Comparison of ENCODE assay signal across 15 cellular contexts in the genomic region with DNA sequence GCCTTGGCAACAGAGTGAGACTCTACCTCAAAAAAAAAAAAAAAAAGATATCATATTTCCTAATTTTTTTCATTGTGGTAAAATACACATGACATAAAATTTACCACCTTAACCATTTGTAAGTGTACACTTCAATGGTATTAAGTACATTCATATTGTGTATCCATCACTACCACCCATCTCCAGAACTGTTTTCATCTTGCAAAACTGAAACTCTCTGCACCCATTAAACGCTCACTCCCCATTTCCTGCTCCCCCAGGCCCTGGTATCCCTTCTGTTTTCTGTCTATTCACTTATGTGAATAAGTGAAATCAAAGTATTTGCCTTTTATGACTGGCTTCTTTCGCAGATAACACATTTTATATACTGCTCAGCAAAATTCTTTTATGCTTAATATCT. TPM values are rescaled to one million over a fixed set of nuclear protein-coding genes. Genes with fewer than 3 reads are reported as not detected.
DNase-seq lines count a peak whose midpoint lies in the region; ATAC-seq and TF ChIP-seq lines count a peak whose summit lies in the region.
"Had no signal": no experiment of that assay in that cellular context is flagged by ENCODE, and none has a peak within 500 bp of the region (broad histone marks: within the 10 kb centered on the region; RNA-seq: fewer than 3 reads in every experiment).

No MANE protein-coding gene starts in this region.

- 51% methylated on average over 2 of the region's 2 CpGs for WGBS in right lobe of liver (ENCODE audit: insufficient coverage, low coverage, low lambda C conversion rate, missing lambda C conversion rate)

- no peak overlapping the region for H3K4me3 ChIP-seq in right lobe of liver
- H3K4me3 ChIP-seq: K562, SK-N-MC, stomach had no signal

- peaks cover 0 to 13% (median 6%) of the 10 kb centered on the region in 4 donors for H3K4me1 ChIP-seq in right lobe of liver

- H3K27me3 Mint-ChIP-seq in activated T-cell treated with anti-CD3 and anti-CD28 coated beads, Interleukin-2, amount 50 U/mL, for 4 hours (ENCODE audit: low read depth) = no peaks in the 10 kb centered on the region
- H3K27me3 Mint-ChIP-seq in T-helper 17 cell = no peaks in the 10 kb centered on the region
- H3K27me3 Mint-ChIP-seq in central memory CD8-positive, alpha-beta T cell = no peaks in the 10 kb centered on the region
- H3K27me3 Mint-ChIP-seq in HFFc6 (ENCODE audit: insufficient read depth) = no peaks in the 10 kb centered on the region; the same call in none of the 2 replicates

- peaks cover 68% of the 10 kb centered on the region for H3K4me1 Mint-ChIP-seq in activated T-cell treated with anti-CD3 and anti-CD28 coated beads, Interleukin-2, amount 50 U/mL, for 4 hours (ENCODE audit: low read depth)
- H3K4me1 Mint-ChIP-seq in T-helper 17 cell (peaks cover 46% of the 10 kb centered on the region), HFFc6 (ENCODE audit: low read depth) (peaks cover 30% of the 10 kb centered on the region)
- peaks cover 55% of the 10 kb centered on the region for H3K4me1 Mint-ChIP-seq in central memory CD8-positive, alpha-beta T cell

- TF ChIP-seq CTCF in HFFc6 (IDR thresholded peaks at IDR 0.05) (no peak), right lobe of liver (IDR thresholded peaks at IDR 0.05) (no peak)

- no peaks in the 10 kb centered on the region for H3K9me3 ChIP-seq in T-helper 17 cell (ENCODE audit: control insufficient read depth, low read length, poor library complexity, severe bottlenecking)
- H3K9me3 ChIP-seq in right lobe of liver = no peaks in the 10 kb centered on the region
- H3K9me3 ChIP-seq: stomach had no signal

- H3K27ac Mint-ChIP-seq in T-helper 17 cell = peak overlapping the region; percentile 85
- peak overlapping the region; percentile 1 for H3K27ac Mint-ChIP-seq in central memory CD8-positive, alpha-beta T cell (ENCODE audit: low read depth)
- H3K27ac Mint-ChIP-seq in HFFc6 = no peak overlapping the region

- peaks cover 22% of the 10 kb centered on the region for H3K36me3 Mint-ChIP-seq in activated T-cell treated with anti-CD3 and anti-CD28 coated beads, Interleukin-2, amount 50 U/mL, for 4 hours (ENCODE audit: insufficient read depth)
- peaks cover 2% of the 10 kb centered on the region for H3K36me3 Mint-ChIP-seq in T-helper 17 cell (ENCODE audit: low read depth)
- peaks cover 22% of the 10 kb centered on the region for H3K36me3 Mint-ChIP-seq in central memory CD8-positive, alpha-beta T cell (ENCODE audit: insufficient read depth)
- H3K36me3 Mint-ChIP-seq in HFFc6 (ENCODE audit: low read depth) = peaks cover 14% of the 10 kb centered on the region; the same call in 1 of the 2 replicates

- no peak for TF ChIP-seq POLR2A in right lobe of liver (IDR thresholded peaks at IDR 0.05)

- intact Hi-C loops in right lobe of liver (cut with DNase I) = no loop called here

- no peak for DNase-seq in activated T-cell treated with anti-CD3 and anti-CD28 coated beads, Interleukin-2, amount 50 U/mL, for 4 hours
- no peak for DNase-seq in activated T-cell treated with anti-CD3 and anti-CD28 coated beads, Interleukin-2, amount 50 U/mL, for 1 hour
- DNase-seq in T-helper 17 cell = no peak
- no peak for DNase-seq in central memory CD8-positive, alpha-beta T cell (ENCODE audit: low spot score in 2 of 2)
- DNase-seq in stimulated activated naive CD4-positive, alpha-beta T cell treated with Interleukin-2 at 50 U/mL for 16 hours (lab: John Stamatoyannopoulos, UW) = peak; percentile 10
- DNase-seq in HFFc6 = no peak
- no peak for DNase-seq in right lobe of liver
- DNase-seq in NCI-H2029 (lab: John Stamatoyannopoulos, UW) = no peak
- DNase-seq: GOT3, NCI-H1048, NCI-H82, stomach had no signal

- H3K27me3 ChIP-seq in right lobe of liver = no peaks in the 10 kb centered on the region
- H3K27me3 ChIP-seq: stomach had no signal

- H3K27ac ChIP-seq in right lobe of liver = no peak overlapping the region
- H3K27ac ChIP-seq: SK-N-MC had no signal

- ATAC-seq in activated T-cell treated with anti-CD3 and anti-CD28 coated beads, Interleukin-2, amount 50 U/mL, for 4 hours = peak; percentile 44 to 47
- ATAC-seq in T-helper 17 cell (no peak), right lobe of liver (no peak)
- peak; percentile 25 for ATAC-seq in central memory CD8-positive, alpha-beta T cell (replicated peaks; ENCODE audit: extremely low read depth, poor library complexity, severe bottlenecking)
- ATAC-seq: K562 had no signal

- no peaks in the 10 kb centered on the region for H3K9me3 Mint-ChIP-seq in activated T-cell treated with anti-CD3 and anti-CD28 coated beads, Interleukin-2, amount 50 U/mL, for 4 hours
- H3K9me3 Mint-ChIP-seq in central memory CD8-positive, alpha-beta T cell = no peaks in the 10 kb centered on the region
- H3K9me3 Mint-ChIP-seq in HFFc6 = no peaks in the 10 kb centered on the region
- H3K9me3 Mint-ChIP-seq: nephron had no signal

- H3K36me3 ChIP-seq in right lobe of liver = peaks cover 0 to 3% (median 0%) of the 10 kb centered on the region in 4 donors

- H3K4me3 Mint-ChIP-seq in activated T-cell treated with anti-CD3 and anti-CD28 coated beads, Interleukin-2, amount 50 U/mL, for 4 hours = no peak overlapping the region
- H3K4me3 Mint-ChIP-seq in T-helper 17 cell = peak overlapping the region; percentile 78
- peak overlapping the region; percentile 29 for H3K4me3 Mint-ChIP-seq in central memory CD8-positive, alpha-beta T cell
- H3K4me3 Mint-ChIP-seq in HFFc6 = no peak overlapping the region
- H3K4me3 Mint-ChIP-seq: nephron had no signal

RNA-seq across cellular contexts. Expression of gene LRRC8A, which starts 12.8 kb away (rescaled TPM):
- total RNA-seq in activated T-cell treated with anti-CD3 and anti-CD28 coated beads, Interleukin-2, amount 50 U/mL, for 4 hours = 10 to 100 TPM; 22.6 to 24.0 (median 23.6) TPM
- 10 to 100 TPM; 28.9 to 30.3 TPM for total RNA-seq in T-helper 17 cell
- 10 to 100 TPM; 37.8 to 51.9 (median 39.6) TPM for total RNA-seq in HFFc6 (2021; fragmentation: NEBNext Ultra II Directional; extraction: Animal tissue kit (Norgen Biotek cat#: 25700))
- 10 to 100 TPM in 5 of 6 experiments, 1 to 10 TPM in 1; 8.6 to 46.1 (median 22.1) TPM for total RNA-seq in right lobe of liver

RNA-seq across cellular contexts. Expression of gene KYAT1, which starts 13.0 kb away (rescaled TPM):
- total RNA-seq in activated T-cell treated with anti-CD3 and anti-CD28 coated beads, Interleukin-2, amount 50 U/mL, for 4 hours = 1 to 10 TPM; 4.7 to 5.6 (median 4.8) TPM
- total RNA-seq in T-helper 17 cell (1 to 10 TPM; 4.8 to 5.7 TPM), right lobe of liver (10 to 100 TPM in 4 of 6 experiments, 1 to 10 TPM in 2; 7.2 to 12.7 (median 10.4) TPM)
- 1 to 10 TPM; 6.7 to 9.0 (median 8.3) TPM for total RNA-seq in HFFc6 (2021; fragmentation: NEBNext Ultra II Directional; extraction: Animal tissue kit (Norgen Biotek cat#: 25700))

RNA-seq across cellular contexts. Expression of gene PHYHD1, which starts 26.0 kb away (rescaled TPM):
- under 1 TPM in 1 of 3 donors, not detected in 2; 0.20 TPM for total RNA-seq in activated T-cell treated with anti-CD3 and anti-CD28 coated beads, Interleukin-2, amount 50 U/mL, for 4 hours
- total RNA-seq in T-helper 17 cell (under 1 TPM in 1 of 2 donors, not detected in 1; 0.45 TPM), right lobe of liver (10 to 100 TPM; 14.0 to 69.7 (median 38.2) TPM)
- total RNA-seq in HFFc6 (2021; fragmentation: NEBNext Ultra II Directional; extraction: Animal tissue kit (Norgen Biotek cat#: 25700)) = 10 to 100 TPM in 3 of 6 experiments, 1 to 10 TPM in 3; 6.8 to 13.9 (median 10.0) TPM

RNA-seq across cellular contexts. Expression of gene DOLK, which starts 52.6 kb away (rescaled TPM):
- 10 to 100 TPM; 14.4 to 15.8 (median 15.2) TPM for total RNA-seq in activated T-cell treated with anti-CD3 and anti-CD28 coated beads, Interleukin-2, amount 50 U/mL, for 4 hours
- 1 to 10 TPM; 5.1 to 7.4 TPM for total RNA-seq in T-helper 17 cell
- total RNA-seq in HFFc6 (2021; fragmentation: NEBNext Ultra II Directional; extraction: Animal tissue kit (Norgen Biotek cat#: 25700)) = 10 to 100 TPM; 27.8 to 34.4 (median 31.6) TPM
- total RNA-seq in right lobe of liver = 10 to 100 TPM in 2 of 6 experiments, 1 to 10 TPM in 4; 6.6 to 17.3 (median 8.4) TPM

RNA-seq across cellular contexts. Expression of gene NUP188, which starts 52.7 kb away (rescaled TPM):
- total RNA-seq in activated T-cell treated with anti-CD3 and anti-CD28 coated beads, Interleukin-2, amount 50 U/mL, for 4 hours = 100 to 1,000 TPM; 166 to 183 (median 167) TPM
- 10 to 100 TPM; 62.2 to 75.1 TPM for total RNA-seq in T-helper 17 cell
- 10 to 100 TPM; 42.1 to 58.2 (median 54.2) TPM for total RNA-seq in HFFc6 (2021; fragmentation: NEBNext Ultra II Directional; extraction: Animal tissue kit (Norgen Biotek cat#: 25700))
- 10 to 100 TPM; 10.5 to 18.7 (median 15.6) TPM for total RNA-seq in right lobe of liver

Comparison
In these comparisons a context has a peak if more than half of its experiments do, and no peak if none do; other contexts are left out.
1. ATAC-seq: peak in activated T-cell treated with anti-CD3 and anti-CD28 coated beads, Interleukin-2, amount 50 U/mL, for 4 hours (2 of 2) and central memory CD8-positive, alpha-beta T cell (single experiment); none in T-helper 17 cell (single experiment) and right lobe of liver (0 of 4).
2. H3K4me3 Mint-ChIP-seq: peak in T-helper 17 cell (single experiment) and central memory CD8-positive, alpha-beta T cell (single experiment); none in activated T-cell treated with anti-CD3 and anti-CD28 coated beads, Interleukin-2, amount 50 U/mL, for 4 hours (single experiment) and HFFc6 (single experiment).
3. RNA of gene PHYHD1, which starts 26.0 kb away (total RNA-seq): 14.0 to 69.7 TPM in right lobe of liver and 6.8 to 13.9 TPM in HFFc6; 0.45 TPM in T-helper 17 cell and 0.20 TPM in activated T-cell treated with anti-CD3 and anti-CD28 coated beads, Interleukin-2, amount 50 U/mL, for 4 hours; every median in the first group is over 4 times any median in the second.